Comparison of ENCODE assay signal across 17 cellular contexts in genomic region chr18:32110005-32110404, GRCh38. TPM values are rescaled to one million over a fixed set of nuclear protein-coding genes. Genes with fewer than 3 reads are reported as not detected.
DNase-seq lines count a peak whose midpoint lies in the region; FAIRE-seq and TF ChIP-seq lines count a peak whose summit lies in the region.
"Had no signal": no experiment of that assay in that cellular context is flagged by ENCODE, and none has a peak within 500 bp of the region (broad histone marks: within the 10 kb centered on the region; RNA-seq: fewer than 3 reads in every experiment).

No MANE protein-coding gene starts in this region.

- intact Hi-C loops in activated T-helper 2 cell treated with anti-CD3 and anti-CD28 coated beads, Interferon-gamma antibody, Interleukin-2, Interleukin-4, amounts not matched to agents 10 μg/mL and 5 μg/mL and 100 μg/mL, durations not matched to agents 14 hours and 24 hours and 36 hours (cut with micrococcal nuclease), result no loop called here

- peaks cover 65% of the 10 kb centered on the region for H3K4me1 Mint-ChIP-seq in activated naive CD8-positive, alpha-beta T cell (ENCODE audit: low read depth)
- H3K4me1 Mint-ChIP-seq in activated naive CD8-positive, alpha-beta T cell treated with anti-CD3 and anti-CD28 coated beads for 36 hours, result peaks cover 55% of the 10 kb centered on the region
- H3K4me1 Mint-ChIP-seq in activated T-helper 2 cell treated with anti-CD3 and anti-CD28 coated beads, Interferon-gamma antibody, Interleukin-2, Interleukin-4, amounts not matched to agents 10 μg/mL and 5 μg/mL and 100 μg/mL, durations not matched to agents 14 hours and 24 hours and 36 hours (ENCODE audit: low read depth), result peaks cover 50% of the 10 kb centered on the region

- no peak overlapping the region for H3K4me3 ChIP-seq in HEK293 (ENCODE audit: low read depth, low read length)
- H3K4me3 ChIP-seq: GM23248, HAP-1 had no signal

- H3K9me3 ChIP-seq in HEK293 (ENCODE audit: control insufficient read depth, insufficient read depth, low read depth, low read length), result no peaks in the 10 kb centered on the region
- H3K9me3 ChIP-seq: BE2C, Caco-2, HAP-1 had no signal

- no peak overlapping the region for H3K27ac ChIP-seq in HEK293 (ENCODE audit: extremely low read depth, low read depth, low read length)
- H3K27ac ChIP-seq: GM23248, HL-60 had no signal

- peak overlapping the region; percentile 25 for H3K4me3 Mint-ChIP-seq in activated naive CD8-positive, alpha-beta T cell
- H3K4me3 Mint-ChIP-seq in activated naive CD8-positive, alpha-beta T cell treated with anti-CD3 and anti-CD28 coated beads for 36 hours, result no peak overlapping the region
- H3K4me3 Mint-ChIP-seq in activated T-helper 2 cell treated with anti-CD3 and anti-CD28 coated beads, Interferon-gamma antibody, Interleukin-2, Interleukin-4, amounts not matched to agents 10 μg/mL and 5 μg/mL and 100 μg/mL, durations not matched to agents 14 hours and 24 hours and 36 hours (ENCODE audit: low read depth), result no peak overlapping the region
- H3K4me3 Mint-ChIP-seq: CD4-positive, alpha-beta T cell had no signal

- peaks cover 4% of the 10 kb centered on the region for H3K36me3 Mint-ChIP-seq in activated naive CD8-positive, alpha-beta T cell
- peaks cover 37% of the 10 kb centered on the region for H3K36me3 Mint-ChIP-seq in activated naive CD8-positive, alpha-beta T cell treated with anti-CD3 and anti-CD28 coated beads for 36 hours
- H3K36me3 Mint-ChIP-seq in activated T-helper 2 cell treated with anti-CD3 and anti-CD28 coated beads, Interferon-gamma antibody, Interleukin-2, Interleukin-4, amounts not matched to agents 10 μg/mL and 5 μg/mL and 100 μg/mL, durations not matched to agents 14 hours and 24 hours and 36 hours (ENCODE audit: low read depth), result peaks cover 63% of the 10 kb centered on the region

- FAIRE-seq in RCC 7860 (lab: Jason Lieb, UNC), result no peak
- FAIRE-seq: G401.6, GM12891 had no signal

- TF ChIP-seq CTCF in HEK293 (tag by site-specific recombination; IDR thresholded peaks at IDR 0.05), result no peak

- no peak for DNase-seq in activated naive CD8-positive, alpha-beta T cell treated with anti-CD3 and anti-CD28 coated beads for 36 hours
- DNase-seq in activated T-helper 2 cell treated with anti-CD3 and anti-CD28 coated beads, Interferon-gamma antibody, Interleukin-2, Interleukin-4, amounts not matched to agents 10 μg/mL and 5 μg/mL and 100 μg/mL, durations not matched to agents 14 hours and 24 hours and 36 hours (ENCODE audit: low spot score), result no peak
- DNase-seq in RCC 7860 (ENCODE audit: low spot score), result no peak
- DNase-seq in activated naive CD4-positive, alpha-beta T cell treated with Interleukin-2 at 50 U/mL for 16 hours, result no peak
- DNase-seq: ACHN; BE2C; C1 segment of cervical spinal cord; Caco-2; CD4-positive, alpha-beta T cell; GM23248; IMR-90 had no signal

- no peaks in the 10 kb centered on the region for H3K9me3 Mint-ChIP-seq in activated naive CD8-positive, alpha-beta T cell (ENCODE audit: low read depth)
- peaks cover 1% of the 10 kb centered on the region for H3K9me3 Mint-ChIP-seq in activated naive CD8-positive, alpha-beta T cell treated with anti-CD3 and anti-CD28 coated beads for 36 hours
- no peaks in the 10 kb centered on the region for H3K9me3 Mint-ChIP-seq in activated T-helper 2 cell treated with anti-CD3 and anti-CD28 coated beads, Interferon-gamma antibody, Interleukin-2, Interleukin-4, amounts not matched to agents 10 μg/mL and 5 μg/mL and 100 μg/mL, durations not matched to agents 14 hours and 24 hours and 36 hours
- H3K9me3 Mint-ChIP-seq: CD4-positive, alpha-beta T cell had no signal

- peaks cover 17 to 48% of the 10 kb centered on the region in 2 experiments; a peak in 2 of 3 replicates for H3K36me3 ChIP-seq in HEK293 (ENCODE audit: control insufficient read depth in 2 of 2, insufficient read depth in 1 of 2, low read length in 2 of 2)
- H3K36me3 ChIP-seq: BE2C had no signal

- POLR2A ChIA-PET in HEK293 (lab: Yijun Ruan, JAX), result no interaction called here

- no peaks in the 10 kb centered on the region for H3K4me1 ChIP-seq in HEK293 (ENCODE audit: control insufficient read depth, insufficient read depth, low read length)
- H3K4me1 ChIP-seq: BE2C, Caco-2, HAP-1 had no signal

- CTCF ChIA-PET in HEK293 (lab: Yijun Ruan, JAX), result interaction anchor here (1.5 kb wide), 1 partner anchor 38 kb away, joined by 3 read pairs; no protein-coding TSS in a partner anchor

- no peaks in the 10 kb centered on the region for H3K27me3 Mint-ChIP-seq in activated naive CD8-positive, alpha-beta T cell
- H3K27me3 Mint-ChIP-seq in activated naive CD8-positive, alpha-beta T cell treated with anti-CD3 and anti-CD28 coated beads for 36 hours, result no peaks in the 10 kb centered on the region
- H3K27me3 Mint-ChIP-seq in activated T-helper 2 cell treated with anti-CD3 and anti-CD28 coated beads, Interferon-gamma antibody, Interleukin-2, Interleukin-4, amounts not matched to agents 10 μg/mL and 5 μg/mL and 100 μg/mL, durations not matched to agents 14 hours and 24 hours and 36 hours (ENCODE audit: low read depth), result no peaks in the 10 kb centered on the region
- H3K27me3 Mint-ChIP-seq: CD4-positive, alpha-beta T cell had no signal

- H3K27ac Mint-ChIP-seq in activated naive CD8-positive, alpha-beta T cell, result peak overlapping the region; percentile 50
- H3K27ac Mint-ChIP-seq in activated naive CD8-positive, alpha-beta T cell treated with anti-CD3 and anti-CD28 coated beads for 36 hours, result no peak overlapping the region
- H3K27ac Mint-ChIP-seq in activated T-helper 2 cell treated with anti-CD3 and anti-CD28 coated beads, Interferon-gamma antibody, Interleukin-2, Interleukin-4, amounts not matched to agents 10 μg/mL and 5 μg/mL and 100 μg/mL, durations not matched to agents 14 hours and 24 hours and 36 hours, result peak overlapping the region; percentile 12
- H3K27ac Mint-ChIP-seq: CD4-positive, alpha-beta T cell had no signal

TF ChIP-seq in HEK293, 187 proteins besides CTCF, POLR2A, EP300 and RAD21:
- peak; percentile 74 for TF ChIP-seq ZNF121 (tag by site-specific recombination; IDR thresholded peaks at IDR 0.05)
- no peak for TF ChIP-seq ZNF341 (tag by site-specific recombination; IDR thresholded peaks at IDR 0.05; ENCODE audit: low read depth)
TF ChIP-seq in HEK293: peak in this region for 1.

RNA-seq across cellular contexts. Expression of gene RNF138, which starts 18.3 kb away (rescaled TPM):
- total RNA-seq in activated naive CD8-positive, alpha-beta T cell treated with anti-CD3 and anti-CD28 coated beads for 36 hours, result 100 to 1,000 TPM in 1 of 2 experiments, 10 to 100 TPM in 1; 95.9 to 107 TPM
- 84.9 and 100 TPM in 2 replicates for total RNA-seq in activated T-helper 2 cell treated with anti-CD3 and anti-CD28 coated beads, Interferon-gamma antibody, Interleukin-2, Interleukin-4, amounts not matched to agents 10 μg/mL and 5 μg/mL and 100 μg/mL, durations not matched to agents 14 hours and 24 hours and 36 hours
